ENCODE assay signal across 15 cellular contexts in genomic region chr5:67002832-67003231, GRCh38.
DNase-seq lines count a peak whose midpoint lies in the region; ATAC-seq and TF ChIP-seq lines count a peak whose summit lies in the region.
"Had no signal": no experiment of that assay in that cellular context is flagged by ENCODE, and none has a peak within 500 bp of the region (broad histone marks: within the 10 kb centered on the region; RNA-seq: fewer than 3 reads in every experiment).

No MANE protein-coding gene starts in this region.

- no peak for TF ChIP-seq CTCF in cardiac muscle cell (IDR thresholded peaks at IDR 0.05; ENCODE audit: low read depth, low read length)
- no peak for TF ChIP-seq CTCF in breast epithelium (IDR thresholded peaks at IDR 0.05)
- no peak for TF ChIP-seq CTCF in upper lobe of left lung (IDR thresholded peaks at IDR 0.05)
- TF ChIP-seq CTCF in testis (IDR thresholded peaks at IDR 0.05) = no peak

- peaks cover 37% of the 10 kb centered on the region for H3K4me1 ChIP-seq in cardiac muscle cell (ENCODE audit: low read depth)
- H3K4me1 ChIP-seq in breast epithelium = no peaks in the 10 kb centered on the region
- H3K4me1 ChIP-seq in naive thymus-derived CD4-positive, alpha-beta T cell (ENCODE audit: control insufficient read depth in 2 of 2, insufficient read depth in 2 of 2, low read length in 2 of 2) = peaks cover 7 to 24% of the 10 kb centered on the region in 2 donors
- H3K4me1 ChIP-seq in upper lobe of left lung = peaks cover 7 to 43% (median 16%) of the 10 kb centered on the region in 4 donors
- peaks cover 5% of the 10 kb centered on the region for H3K4me1 ChIP-seq in testis

- no peak for DNase-seq in cardiac muscle cell (ENCODE audit: low read depth in 1 of 2, low spot score in 1 of 2)
- no peak for DNase-seq in Right ventricle myocardium superior
- no peak for DNase-seq in breast epithelium (ENCODE audit: low spot score in 2 of 2)
- DNase-seq in naive thymus-derived CD4-positive, alpha-beta T cell = no peak
- DNase-seq in upper lobe of left lung = no peak
- DNase-seq in testis = no peak
- DNase-seq: activated naive CD8-positive, alpha-beta T cell treated with anti-CD3 and anti-CD28 coated beads, Interleukin-2, amount 10 ng/mL, durations not matched to agents 7 days and 5 days; GOT3; NCI-H1105; NCI-H524; T1000 had no signal

- H3K36me3 Mint-ChIP-seq in naive thymus-derived CD4-positive, alpha-beta T cell = peaks cover 0 to 12% (median 0%) of the 10 kb centered on the region in 5 donors
- H3K36me3 Mint-ChIP-seq: activated naive CD8-positive, alpha-beta T cell treated with anti-CD3 and anti-CD28 coated beads, Interleukin-2, amount 10 ng/mL, durations not matched to agents 7 days and 5 days had no signal

- H3K27me3 Mint-ChIP-seq in naive thymus-derived CD4-positive, alpha-beta T cell = no peaks in the 10 kb centered on the region

- H3K27me3 ChIP-seq in cardiac muscle cell (no peaks in the 10 kb centered on the region), breast epithelium (no peaks in the 10 kb centered on the region), upper lobe of left lung (no peaks in the 10 kb centered on the region), testis (no peaks in the 10 kb centered on the region)
- no peaks in the 10 kb centered on the region for H3K27me3 ChIP-seq in naive thymus-derived CD4-positive, alpha-beta T cell (ENCODE audit: control insufficient read depth in 2 of 2, insufficient read depth in 2 of 2, low read length in 2 of 2)

- no peak for TF ChIP-seq EP300 in upper lobe of left lung (IDR thresholded peaks at IDR 0.05)

- H3K4me1 Mint-ChIP-seq in naive thymus-derived CD4-positive, alpha-beta T cell = peaks cover 18 to 49% (median 42%) of the 10 kb centered on the region in 7 donors

- ATAC-seq in Right ventricle myocardium superior (ENCODE audit: poor library complexity) = no peak
- no peak for ATAC-seq in naive thymus-derived CD4-positive, alpha-beta T cell
- no peak for ATAC-seq in upper lobe of left lung (ENCODE audit: low FRiP score in 2 of 2)
- ATAC-seq in HG03520 (IDR thresholded peaks at IDR 0.05; ENCODE audit: unreplicated experiment) = no peak
- ATAC-seq in GM18907 (IDR thresholded peaks at IDR 0.05; ENCODE audit: unreplicated experiment) = no peak

- no peaks in the 10 kb centered on the region for H3K9me3 Mint-ChIP-seq in naive thymus-derived CD4-positive, alpha-beta T cell
- H3K9me3 Mint-ChIP-seq: activated naive CD8-positive, alpha-beta T cell treated with anti-CD3 and anti-CD28 coated beads, Interleukin-2, amount 10 ng/mL, durations not matched to agents 7 days and 5 days; dendritic cell treated with granulocyte-macrophage colony-stimulating factor and Interleukin-4, amounts not matched to agents 40 ng/mL and 50 ng/mL, for 4 days had no signal

- intact Hi-C loops in Right ventricle myocardium superior (cut with DNase I) = loop anchor here (10.0 kb wide), 2 partner anchors 92 to 202 kb away; no protein-coding TSS in a partner anchor
- intact Hi-C loops in breast epithelium (cut with DNase I; ENCODE audit: low total_unique reads) = loop anchor here (10.0 kb wide), 1 partner anchor 92 kb away; no protein-coding TSS in a partner anchor
- intact Hi-C loops in naive thymus-derived CD4-positive, alpha-beta T cell (cut with micrococcal nuclease) = loop anchor here (5.0 to 10.0 kb wide), 7 partner anchors 161 to 1378 kb away; partner anchors contain the start of genes ERBIN (in 1 of the 2), NLN (in 1 of the 2), SGTB (in 1 of the 2) and SHLD3 (in 1 of the 2)
- intact Hi-C loops in testis (cut with DNase I; ENCODE audit: low total_unique reads) = no loop called here

- 20 to 27% methylated on average over 2 of the region's 2 CpGs for WGBS in upper lobe of left lung, 2 donors
- 47 to 64% methylated on average over 2 of the region's 2 CpGs for WGBS in testis, 2 donors

- no peaks in the 10 kb centered on the region for H3K9me3 ChIP-seq in cardiac muscle cell (ENCODE audit: low read depth)
- no peaks in the 10 kb centered on the region for H3K9me3 ChIP-seq in breast epithelium
- no peaks in the 10 kb centered on the region for H3K9me3 ChIP-seq in naive thymus-derived CD4-positive, alpha-beta T cell (ENCODE audit: control insufficient read depth in 2 of 3, low read length in 3 of 3)
- no peaks in the 10 kb centered on the region for H3K9me3 ChIP-seq in upper lobe of left lung
- no peaks in the 10 kb centered on the region for H3K9me3 ChIP-seq in testis

- H3K27ac Mint-ChIP-seq in naive thymus-derived CD4-positive, alpha-beta T cell = peak overlapping the region in 7 of 9 donors; percentile 55 to 97 (median 93)
- H3K27ac Mint-ChIP-seq: activated naive CD8-positive, alpha-beta T cell treated with anti-CD3 and anti-CD28 coated beads, Interleukin-2, amount 10 ng/mL, durations not matched to agents 7 days and 5 days; dendritic cell treated with granulocyte-macrophage colony-stimulating factor and Interleukin-4, amounts not matched to agents 40 ng/mL and 50 ng/mL, for 4 days had no signal

- peak overlapping the region; percentile 78 for H3K4me3 ChIP-seq in cardiac muscle cell
- peak overlapping the region in 2 of 3 donors; percentile 72 to 75 for H3K4me3 ChIP-seq in breast epithelium
- H3K4me3 ChIP-seq in naive thymus-derived CD4-positive, alpha-beta T cell (ENCODE audit: low read length) = no peak overlapping the region
- peak overlapping the region in 1 of 4 donors; percentile 63 for H3K4me3 ChIP-seq in upper lobe of left lung
- H3K4me3 ChIP-seq in testis = no peak overlapping the region

- CTCF ChIA-PET in naive thymus-derived CD4-positive, alpha-beta T cell (lab: Charles Lee) = interaction anchor here (0.6 to 1.8 kb wide), 4 partner anchors 9 to 155 kb away, joined by 3 to 6 read pairs (median 4); no protein-coding TSS in a partner anchor

- peak overlapping the region in 8 of 10 donors; percentile 3 to 98 (median 68) for H3K4me3 Mint-ChIP-seq in naive thymus-derived CD4-positive, alpha-beta T cell
- H3K4me3 Mint-ChIP-seq: dendritic cell treated with granulocyte-macrophage colony-stimulating factor and Interleukin-4, amounts not matched to agents 40 ng/mL and 50 ng/mL, for 4 days had no signal

- H3K36me3 ChIP-seq in cardiac muscle cell (no peaks in the 10 kb centered on the region), breast epithelium (no peaks in the 10 kb centered on the region), upper lobe of left lung (no peaks in the 10 kb centered on the region), testis (ENCODE audit: low read depth, missing control alignments) (no peaks in the 10 kb centered on the region)
- no peaks in the 10 kb centered on the region for H3K36me3 ChIP-seq in naive thymus-derived CD4-positive, alpha-beta T cell (ENCODE audit: control insufficient read depth in 2 of 3, insufficient read depth in 3 of 3, low read length in 3 of 3)

- H3K27ac ChIP-seq in cardiac muscle cell = peak overlapping the region; percentile 98
- H3K27ac ChIP-seq in breast epithelium = peak overlapping the region; percentile 92 to 94
- H3K27ac ChIP-seq in naive thymus-derived CD4-positive, alpha-beta T cell (ENCODE audit: low read depth, low read length) = peak overlapping the region; percentile 75
- peak overlapping the region; percentile 84 to 95 (median 90) for H3K27ac ChIP-seq in upper lobe of left lung
- H3K27ac ChIP-seq in testis = peak overlapping the region in 1 of 2 donors; percentile 85
- H3K27ac ChIP-seq: RWPE1 had no signal

- TF ChIP-seq POLR2A in breast epithelium (IDR thresholded peaks at IDR 0.05) (no peak), upper lobe of left lung (IDR thresholded peaks at IDR 0.05) (no peak), testis (IDR thresholded peaks at IDR 0.05) (no peak)

- POLR2A ChIA-PET in naive thymus-derived CD4-positive, alpha-beta T cell (lab: Charles Lee) = interaction anchor here (0.7 kb wide), 1 partner anchor 11 kb away, joined by 7 read pairs; no protein-coding TSS in a partner anchor

Comparison
In these comparisons a context has a peak if more than half of its experiments do, and no peak if none do; other contexts are left out.
1. H3K4me3 ChIP-seq: peak in cardiac muscle cell (single experiment) and breast epithelium (2 of 3); none in naive thymus-derived CD4-positive, alpha-beta T cell (single experiment) and testis (0 of 2).